In genomic region chr10:124196659-124197058, GRCh38 we compare ENCODE assay signal across 2 cellular contexts.
TF ChIP-seq lines count a peak whose summit lies in the region.

No MANE protein-coding gene starts in this region.

TF ChIP-seq in K562, 482 proteins besides CTCF, POLR2A, EP300 and RAD21:
- TF ChIP-seq TFE3 (CRISPR knock-in tag; IDR thresholded peaks at IDR 0.05) (peak; percentile 83), ZSCAN29 (IDR thresholded peaks at IDR 0.05) (no peak)

TF ChIP-seq in HepG2, 621 proteins besides CTCF, POLR2A, EP300 and RAD21:
- TF ChIP-seq SKI (IDR thresholded peaks at IDR 0.05; ENCODE audit: partially characterized antibody) (no peak), RAD51 (IDR thresholded peaks at IDR 0.05; ENCODE audit: borderline replicate concordance) (peak; percentile 42; the same call in 1 of the 2 replicates)
